ENCODE assay signal across 15 cellular contexts in genomic region chr4:33837043-33837442, GRCh38.
DNase-seq lines count a peak whose midpoint lies in the region; ATAC-seq and TF ChIP-seq lines count a peak whose summit lies in the region.
"Had no signal": no experiment of that assay in that cellular context is flagged by ENCODE, and none has a peak within 500 bp of the region (broad histone marks: within the 10 kb centered on the region; RNA-seq: fewer than 3 reads in every experiment).

No MANE protein-coding gene starts in this region.

- H3K27ac Mint-ChIP-seq in activated naive CD4-positive, alpha-beta T cell treated with anti-CD3 and anti-CD28 coated beads, Interleukin-2, amount 50 U/mL, for 72 hours, result no peak overlapping the region
- H3K27ac Mint-ChIP-seq: activated T-helper 17 cell treated with anti-CD3 and anti-CD28 coated beads, Interleukin-2, amount 50 U/mL, for 72 hours; naive thymus-derived CD4-positive, alpha-beta T cell had no signal

- H3K27me3 ChIP-seq in RWPE2 (ENCODE audit: insufficient read depth, poor library complexity, severe bottlenecking), result no peaks in the 10 kb centered on the region
- H3K27me3 ChIP-seq: right atrium auricular region had no signal

- peaks cover 3 to 4% of the 10 kb centered on the region in 2 donors for H3K9me3 Mint-ChIP-seq in activated naive CD4-positive, alpha-beta T cell treated with anti-CD3 and anti-CD28 coated beads, Interleukin-2, amount 50 U/mL, for 72 hours
- H3K9me3 Mint-ChIP-seq: activated T-helper 17 cell treated with anti-CD3 and anti-CD28 coated beads, Interleukin-2, amount 50 U/mL, for 72 hours had no signal

- TF ChIP-seq CTCF in RWPE2 (IDR thresholded peaks at IDR 0.05; ENCODE audit: poor library complexity, severe bottlenecking), result no peak

- no peak overlapping the region for H3K4me3 ChIP-seq in RWPE2 (ENCODE audit: severe bottlenecking)
- H3K4me3 ChIP-seq: right atrium auricular region had no signal

- no peaks in the 10 kb centered on the region for H3K9me3 ChIP-seq in RWPE2 (ENCODE audit: severe bottlenecking)
- H3K9me3 ChIP-seq: right atrium auricular region had no signal

- peaks cover 11% of the 10 kb centered on the region for H3K4me1 ChIP-seq in RWPE2 (ENCODE audit: insufficient read depth, poor library complexity, severe bottlenecking)
- H3K4me1 ChIP-seq: right atrium auricular region had no signal

- intact Hi-C loops in cardiac septum (cut with DNase I) (no loop called here), sciatic nerve (cut with DNase I) (no loop called here)

- peak overlapping the region; percentile 49 for H3K27ac ChIP-seq in RWPE2 (ENCODE audit: poor library complexity, severe bottlenecking)
- H3K27ac ChIP-seq: right atrium auricular region had no signal

- H3K36me3 Mint-ChIP-seq in activated naive CD4-positive, alpha-beta T cell treated with anti-CD3 and anti-CD28 coated beads, Interleukin-2, amount 50 U/mL, for 72 hours, result no peaks in the 10 kb centered on the region
- H3K36me3 Mint-ChIP-seq: naive thymus-derived CD4-positive, alpha-beta T cell had no signal

- peak; percentile 90 for ATAC-seq in RWPE2 (ENCODE audit: low read depth)
- ATAC-seq in sciatic nerve, result no peak
- no peak for ATAC-seq in HG03139 (IDR thresholded peaks at IDR 0.05; ENCODE audit: unreplicated experiment)
- ATAC-seq in activated naive CD4-positive, alpha-beta T cell treated with anti-CD3 and anti-CD28 coated beads, Interleukin-2, amount 50 U/mL, for 72 hours, result no peak
- ATAC-seq: activated T-helper 17 cell treated with anti-CD3 and anti-CD28 coated beads, Interleukin-2, amount 50 U/mL, for 72 hours; esophagus mucosa; naive thymus-derived CD4-positive, alpha-beta T cell had no signal

- H3K36me3 ChIP-seq in RWPE2 (ENCODE audit: low read depth), result no peaks in the 10 kb centered on the region
- H3K36me3 ChIP-seq: right atrium auricular region had no signal

- DNase-seq in GM03348 (ENCODE audit: low spot score) (peak; percentile 47), RWPE2 (ENCODE audit: low spot score) (no peak), fibroblast of gingiva (ENCODE audit: low read depth) (peak; percentile 31), renal cortical epithelial cell (ENCODE audit: low read depth) (peak; percentile 67), cardiac septum (ENCODE audit: low spot score) (no peak), sciatic nerve (ENCODE audit: low spot score) (no peak)
- no peak for DNase-seq in activated naive CD4-positive, alpha-beta T cell treated with anti-CD3 and anti-CD28 coated beads, Interleukin-2, amount 50 U/mL, for 72 hours (ENCODE audit: low spot score in 2 of 2)
- DNase-seq: activated CD4-positive, CD25-positive, alpha-beta regulatory T cell treated with anti-CD3 and anti-CD28 coated beads, Interleukin-2, amount 50 U/mL, for 72 hours; Calu3; naive thymus-derived CD4-positive, alpha-beta T cell; NCI-H1694 treated with DMSO at 0.1 percent for 48 hours had no signal

Comparison
In these comparisons a context has a peak if more than half of its experiments do, and no peak if none do; other contexts are left out.
1. DNase-seq: peak in GM03348 (single experiment), fibroblast of gingiva (single experiment) and renal cortical epithelial cell (single experiment); none in RWPE2 (single experiment), cardiac septum (single experiment), sciatic nerve (single experiment) and activated naive CD4-positive, alpha-beta T cell treated with anti-CD3 and anti-CD28 coated beads, Interleukin-2, amount 50 U/mL, for 72 hours (0 of 2).